19 cellular contexts compared by ENCODE assay signal in genomic region chr22:48899523-48900326, GRCh38.
"Had no signal": no experiment of that assay in that cellular context is flagged by ENCODE, and none has a peak within 500 bp of the region (broad histone marks: within the 10 kb centered on the region; RNA-seq: fewer than 3 reads in every experiment).

No MANE protein-coding gene starts in this region.

- H3K4me1 Mint-ChIP-seq: activated CD4-positive, alpha-beta T cell treated with anti-CD3 and anti-CD28 coated beads, Interleukin-2, amount 10 ng/mL, durations not matched to agents 24 days and 14 days; activated naive CD8-positive, alpha-beta T cell treated with anti-CD3 and anti-CD28 coated beads for 36 hours; T-helper 17 cell had no signal

- DNase-seq: activated CD4-positive, alpha-beta T cell treated with anti-CD3 and anti-CD28 coated beads, Interleukin-2, amount 10 ng/mL, durations not matched to agents 24 days and 14 days; activated CD8-positive, alpha-beta T cell treated with anti-CD3 and anti-CD28 coated beads, Interleukin-2, amount 10 ng/mL, durations not matched to agents 7 days and 5 days; activated naive CD8-positive, alpha-beta T cell treated with anti-CD3 and anti-CD28 coated beads for 36 hours; activated T-cell treated with anti-CD3 and anti-CD28 coated beads for 4 hours; amygdala; body of pancreas; caudate nucleus; kidney; nephron progenitor cell; stimulated activated CD4-positive, alpha-beta T cell treated with anti-CD3 and anti-CD28 coated beads, Interleukin-4, amount 100 ng/mL, for 24 hours; stimulated activated naive CD4-positive, alpha-beta T cell treated with Interleukin-2 at 50 U/mL for 16 hours; substantia nigra; T-helper 17 cell had no signal

- H3K4me1 ChIP-seq: body of pancreas had no signal

- H3K4me3 Mint-ChIP-seq: activated CD4-positive, alpha-beta T cell treated with anti-CD3 and anti-CD28 coated beads, Interleukin-2, amount 10 ng/mL, durations not matched to agents 24 days and 14 days; activated CD8-positive, alpha-beta T cell treated with anti-CD3 and anti-CD28 coated beads, Interleukin-2, amount 10 ng/mL, durations not matched to agents 7 days and 5 days; activated naive CD8-positive, alpha-beta T cell treated with anti-CD3 and anti-CD28 coated beads for 36 hours; nephron progenitor cell had no signal

- H3K27ac Mint-ChIP-seq: activated CD4-positive, alpha-beta T cell treated with anti-CD3 and anti-CD28 coated beads, Interleukin-2, amount 10 ng/mL, durations not matched to agents 24 days and 14 days; activated CD8-positive, alpha-beta T cell treated with anti-CD3 and anti-CD28 coated beads, Interleukin-2, amount 10 ng/mL, durations not matched to agents 7 days and 5 days; activated naive CD8-positive, alpha-beta T cell treated with anti-CD3 and anti-CD28 coated beads for 36 hours; activated T-helper 2 cell treated with anti-CD3 and anti-CD28 coated beads, Interferon-gamma antibody, Interleukin-2, Interleukin-4, amounts not matched to agents 10 μg/mL and 5 μg/mL and 100 μg/mL, durations not matched to agents 14 hours and 24 hours and 36 hours; nephron progenitor cell; T-helper 17 cell had no signal

- H3K9me3 Mint-ChIP-seq: activated CD4-positive, alpha-beta T cell treated with anti-CD3 and anti-CD28 coated beads, Interleukin-2, amount 10 ng/mL, durations not matched to agents 24 days and 14 days; activated naive CD8-positive, alpha-beta T cell treated with anti-CD3 and anti-CD28 coated beads for 36 hours; activated T-helper 2 cell treated with anti-CD3 and anti-CD28 coated beads, Interferon-gamma antibody, Interleukin-2, Interleukin-4, amounts not matched to agents 10 μg/mL and 5 μg/mL and 100 μg/mL, durations not matched to agents 14 hours and 24 hours and 36 hours; nephron progenitor cell had no signal

- H3K27me3 Mint-ChIP-seq: activated CD4-positive, alpha-beta T cell treated with anti-CD3 and anti-CD28 coated beads, Interleukin-2, amount 10 ng/mL, durations not matched to agents 24 days and 14 days; T-helper 17 cell had no signal

- H3K36me3 ChIP-seq: ovary, tibial nerve had no signal

- ATAC-seq: activated CD8-positive, alpha-beta T cell treated with anti-CD3 and anti-CD28 coated beads, Interleukin-2, amount 10 ng/mL, durations not matched to agents 7 days and 5 days; body of pancreas; esophagus mucosa; T-helper 17 cell had no signal

- H3K4me3 ChIP-seq: body of pancreas, coronary artery, ovary, skin epidermis, tibial nerve had no signal

- H3K27ac ChIP-seq: body of pancreas, coronary artery, ovary, skin epidermis, tibial nerve had no signal

- H3K9me3 ChIP-seq: body of pancreas, ovary, tibial nerve had no signal

- H3K27me3 ChIP-seq: body of pancreas, ovary, tibial nerve had no signal
